In genomic region chr7:90403174-90404113, GRCh38 we compare ENCODE assay signal across 1 cellular context.
TF ChIP-seq lines count a peak whose summit lies in the region.

Gene CLDN12 (plus strand): TSS chr7:90403461. CDS start chr7:90412677, 9,216 bp downstream.

TF ChIP-seq in HepG2, 621 proteins besides CTCF, POLR2A, EP300 and RAD21 (continued from another document):
- TF ChIP-seq FOXP4 (CRISPR knock-in tag; IDR thresholded peaks at IDR 0.05): 0 out of 2 replicates have a peak, but pooled peaks have one; percentile 33
- peak; percentile 57; the same call in 1 of the 2 replicates for TF ChIP-seq RXRA (CRISPR knock-in tag; IDR thresholded peaks at IDR 0.05)
- 0 out of 2 replicates have a peak, but pooled peaks have one; percentile 41 for TF ChIP-seq ZNF563 (CRISPR knock-in tag; IDR thresholded peaks at IDR 0.05)
- TF ChIP-seq HES4 (CRISPR knock-in tag; IDR thresholded peaks at IDR 0.05; ENCODE audit: borderline replicate concordance): no peak
- TF ChIP-seq ZFY (CRISPR knock-in tag; IDR thresholded peaks at IDR 0.05): peak; percentile 28; the same call in 1 of the 2 replicates
- TF ChIP-seq YEATS4 (CRISPR knock-in tag; IDR thresholded peaks at IDR 0.05; ENCODE audit: borderline replicate concordance): peak; percentile 80
- TF ChIP-seq IRF9 (CRISPR knock-in tag; IDR thresholded peaks at IDR 0.05; ENCODE audit: borderline replicate concordance): no peak
- no peak for TF ChIP-seq KLF13 (CRISPR knock-in tag; IDR thresholded peaks at IDR 0.05)
- no peak for TF ChIP-seq ZNF75D (CRISPR knock-in tag; IDR thresholded peaks at IDR 0.05; ENCODE audit: borderline replicate concordance)
- TF ChIP-seq MED1 (CRISPR knock-in tag; IDR thresholded peaks at IDR 0.05): peak; percentile 17
- 0 out of 2 replicates have a peak, but pooled peaks have one; percentile 28 for TF ChIP-seq ZNF768 (CRISPR knock-in tag; IDR thresholded peaks at IDR 0.05)
- TF ChIP-seq KAT7 (CRISPR knock-in tag; IDR thresholded peaks at IDR 0.05; ENCODE audit: borderline replicate concordance): no peak
- peak; percentile 22; the same call in 1 of the 2 replicates for TF ChIP-seq AHDC1 (CRISPR knock-in tag; IDR thresholded peaks at IDR 0.05; ENCODE audit: borderline replicate concordance)
